8 cellular contexts compared by ENCODE assay signal in genomic region chr2:113437508-113438465, GRCh38. TPM values are rescaled to one million over a fixed set of nuclear protein-coding genes. Genes with fewer than 3 reads are reported as not detected.
A peak's percentile ranks its signal among the peaks of the same experiment; 100 is the strongest.
DNase-seq lines count a peak whose midpoint lies in the region; TF ChIP-seq lines count a peak whose summit lies in the region.
"Not testable (repeated sequence)": the region's sequence is repeated elsewhere in the genome, so short reads cannot be mapped to it uniquely, and the experiment has no call there.

TSS of gene ZNG1B (plus strand) at chr2:113437691. CDS start at chr2:113437869, 178 bp downstream.

- H3K9ac ChIP-seq in mucosa of rectum (ENCODE audit: low read depth in 1 of 2, low read length in 2 of 2): peak within 1 kb of the TSS; percentile 60 to 68

- intact Hi-C loops in PC-9 (cut with micrococcal nuclease; ENCODE audit: unreplicated experiment); tibial artery (cut with DNase I; ENCODE audit: low total_unique reads): not testable (repeated sequence)

- peak within 1 kb of the TSS; percentile 70 for H3K4me2 ChIP-seq in PC-9

- H3K9me3 ChIP-seq in PC-9 (ENCODE audit: insufficient read depth, low read depth); mucosa of rectum (ENCODE audit: control insufficient read depth in 2 of 2, low read length in 2 of 2); tibial artery: not testable (repeated sequence)

- H3K27me3 ChIP-seq in PC-9 (ENCODE audit: insufficient read depth, low read depth); brain microvascular endothelial cell (replicated peaks); mucosa of rectum (ENCODE audit: control insufficient read depth in 2 of 2, insufficient read depth in 2 of 2, low read length in 2 of 2); tibial artery: not testable (repeated sequence)

- POLR2A ChIA-PET in PC-9 (lab: Charles Lee; ENCODE audit: unreplicated experiment): not testable (repeated sequence)

- not testable (repeated sequence) for H3K9me2 ChIP-seq in PC-9 (ENCODE audit: insufficient read depth)

- H3K79me2 ChIP-seq in PC-9 (ENCODE audit: low read depth): not testable (repeated sequence)

- H4K20me1 ChIP-seq in PC-9 (ENCODE audit: insufficient read depth): not testable (repeated sequence)

- peak; percentile 9 for DNase-seq in GM12865 (ENCODE audit: low read depth)
- peak; percentile 35 to 87 for DNase-seq in PC-9
- DNase-seq in activated CD8-positive, alpha-beta memory T cell treated with anti-CD3 and anti-CD28 coated beads for 1 hour (ENCODE audit: extremely low read depth in 1 of 2, low read depth in 1 of 2): peak; percentile 53 to 55
- peak; percentile 65 for DNase-seq in brain microvascular endothelial cell
- DNase-seq in glomerular endothelial cell (ENCODE audit: extremely low read depth, low read depth, low spot score): not testable (repeated sequence)
- DNase-seq in stimulated activated CD4-positive, alpha-beta T cell treated with anti-CD3 and anti-CD28 coated beads, Interleukin-12 subunit alpha, Interleukin-12 subunit beta, amount 100 ng/mL, for 48 hours (ENCODE audit: low read depth in 2 of 3, low spot score in 1 of 3): peak; percentile 41 to 67 (median 66)
- peak; percentile 35 to 78 for DNase-seq in tibial artery

- not testable (repeated sequence) for H3K36me3 ChIP-seq in PC-9 (ENCODE audit: low read depth); brain microvascular endothelial cell (replicated peaks); mucosa of rectum (ENCODE audit: control insufficient read depth in 2 of 2, insufficient read depth in 2 of 2, low read length in 2 of 2); tibial artery

- in situ Hi-C loops in brain microvascular endothelial cell (cut with HindIII; ENCODE audit: low pct_ligation_motif_present, low sequenced_read_pairs): not testable (repeated sequence)

- not testable (repeated sequence) for H3K4me1 ChIP-seq in PC-9 (replicated peaks; ENCODE audit: insufficient read depth); mucosa of rectum (ENCODE audit: control insufficient read depth in 2 of 2, insufficient read depth in 2 of 2, low read length in 2 of 2); tibial artery

- not testable (repeated sequence) for TF ChIP-seq CTCF in GM12865 (IDR thresholded peaks at IDR 0.05; ENCODE audit: insufficient read depth, low read depth, low read length, missing control alignments); PC-9 (conservative IDR thresholded peaks at IDR 0.05); brain microvascular endothelial cell (IDR thresholded peaks at IDR 0.05; ENCODE audit: low read depth, low read length, missing control alignments); tibial artery (IDR thresholded peaks at IDR 0.05)

- not testable (repeated sequence) for H3F3A ChIP-seq in PC-9 (ENCODE audit: insufficient read depth, low read depth)

- 0 out of 2 replicates have a peak within 1 kb of the TSS, but pooled peaks have one; percentile 69 for H2AFZ ChIP-seq in PC-9

- H3K27ac ChIP-seq in PC-9: peak within 1 kb of the TSS; percentile 76
- H3K27ac ChIP-seq in brain microvascular endothelial cell: peak within 1 kb of the TSS; percentile 51
- peak within 1 kb of the TSS; percentile 74 for H3K27ac ChIP-seq in mucosa of rectum (ENCODE audit: low read depth in 2 of 2, low read length in 2 of 2)
- peak within 1 kb of the TSS; percentile 77 to 79 for H3K27ac ChIP-seq in tibial artery

- TSS peak; percentile 80 for BruUV-seq in PC-9 (replicated peaks; lab: Mats Ljungman, UMichigan)

- CTCF ChIA-PET in PC-9 (lab: Charles Lee): not testable (repeated sequence)

- H3K4me3 ChIP-seq in GM12865 (ENCODE audit: low read depth, low read length) (peak within 1 kb of the TSS; percentile 50), PC-9 (peak within 1 kb of the TSS; percentile 68), brain microvascular endothelial cell (ENCODE audit: low read depth, low read length) (peak within 1 kb of the TSS; percentile 58), mucosa of rectum (ENCODE audit: low read length in 2 of 2) (peak within 1 kb of the TSS; percentile 66 to 71), tibial artery (peak within 1 kb of the TSS; percentile 53 to 55)

RNA-seq across cellular contexts. Expression of gene ZNG1B, which starts in this region (rescaled TPM):
- total RNA-seq in PC-9 (2021) (37.5 and 42.2 TPM in 2 replicates), glomerular endothelial cell (24.1 and 25.6 TPM in 2 replicates)
